In genomic region chr6:138374815-138375214, GRCh38 we compare ENCODE assay signal across 15 cellular contexts. TPM values are rescaled to one million over a fixed set of nuclear protein-coding genes. Genes with fewer than 3 reads are reported as not detected.
DNase-seq lines count a peak whose midpoint lies in the region; TF ChIP-seq lines count a peak whose summit lies in the region.
"Had no signal": no experiment of that assay in that cellular context is flagged by ENCODE, and none has a peak within 500 bp of the region (broad histone marks: within the 10 kb centered on the region; RNA-seq: fewer than 3 reads in every experiment).

No MANE protein-coding gene starts in this region.

- no peak for TF ChIP-seq POLR2A in erythroblast (IDR thresholded peaks at IDR 0.05; ENCODE audit: low read length)

- DNase-seq in NCI-H82 (lab: John Stamatoyannopoulos, UW): peak; percentile 23
- DNase-seq in NCI-H82 treated with DMSO at 0.1 percent for 48 hours (lab: John Stamatoyannopoulos, UW; ENCODE audit: unreplicated experiment): no peak
- DNase-seq in OCI-M1 (lab: John Stamatoyannopoulos, UW): peak; percentile 28
- peak; percentile 20 to 62 for DNase-seq in erythroblast (lab: John Stamatoyannopoulos, UW)
- no peak for DNase-seq in cerebellum (ENCODE audit: low spot score)
- no peak for DNase-seq in ecto neural progenitor cell (ENCODE audit: low spot score)
- DNase-seq: Caco-2; CD4-positive, CD25-positive, alpha-beta regulatory T cell; CD8-positive, alpha-beta T cell; DMS153; DND-41; H7; HCEC 1CT had no signal

RNA-seq across cellular contexts. Expression of gene SMIM28, which starts 2.9 kb away (rescaled TPM):
- not detected for total RNA-seq in cerebellum
- total RNA-seq: B cell; Caco-2; CD4-positive, CD25-positive, alpha-beta regulatory T cell; CD8-positive, alpha-beta T cell; H1 had no signal

RNA-seq across cellular contexts. Expression of gene HEBP2, which starts 29.2 kb away (rescaled TPM):
- 4.4 TPM for total RNA-seq in cerebellum

Comparison
In these comparisons a context has a peak if more than half of its experiments do, and no peak if none do; other contexts are left out.
1. DNase-seq: peak in NCI-H82 (single experiment), OCI-M1 (single experiment) and erythroblast (2 of 2); none in NCI-H82 treated with DMSO at 0.1 percent for 48 hours (single experiment), cerebellum (single experiment) and ecto neural progenitor cell (single experiment).